In genomic region chr5:179572386-179572785, GRCh38 we compare ENCODE assay signal across 28 cellular contexts.
"Had no signal": no experiment of that assay in that cellular context is flagged by ENCODE, and none has a peak within 500 bp of the region (broad histone marks: within the 10 kb centered on the region; RNA-seq: fewer than 3 reads in every experiment).

No MANE protein-coding gene starts in this region.

- H3K4me3 Mint-ChIP-seq: activated CD4-positive, alpha-beta memory T cell treated with anti-CD3 and anti-CD28 coated beads for 36 hours; activated CD4-positive, alpha-beta T cell treated with anti-CD3 and anti-CD28 coated beads for 36 hours; activated CD4-positive, alpha-beta T cell treated with anti-CD3 and anti-CD28 coated beads, Interleukin-2, amount 10 ng/mL, durations not matched to agents 24 days and 14 days; activated naive CD4-positive, alpha-beta T cell treated with anti-CD3 and anti-CD28 coated beads, Interleukin-2, amount 10 ng/mL, durations not matched to agents 7 days and 5 days; activated naive CD8-positive, alpha-beta T cell treated with anti-CD3 and anti-CD28 coated beads, Interleukin-2, amount 10 ng/mL, durations not matched to agents 7 days and 5 days; brain; central memory CD8-positive, alpha-beta T cell; dendritic cell treated with granulocyte-macrophage colony-stimulating factor and Interleukin-4, amounts not matched to agents 40 ng/mL and 50 ng/mL, for 4 days; effector memory CD8-positive, alpha-beta T cell had no signal

- H3K27me3 Mint-ChIP-seq: activated CD4-positive, alpha-beta memory T cell treated with anti-CD3 and anti-CD28 coated beads for 36 hours; activated CD4-positive, alpha-beta T cell treated with anti-CD3 and anti-CD28 coated beads for 36 hours; activated CD4-positive, alpha-beta T cell treated with anti-CD3 and anti-CD28 coated beads, Interleukin-2, amount 10 ng/mL, durations not matched to agents 24 days and 14 days; activated naive CD4-positive, alpha-beta T cell treated with anti-CD3 and anti-CD28 coated beads, Interleukin-2, amount 10 ng/mL, durations not matched to agents 7 days and 5 days; activated naive CD8-positive, alpha-beta T cell treated with anti-CD3 and anti-CD28 coated beads, Interleukin-2, amount 10 ng/mL, durations not matched to agents 7 days and 5 days; brain; central memory CD8-positive, alpha-beta T cell; dendritic cell treated with granulocyte-macrophage colony-stimulating factor and Interleukin-4, amounts not matched to agents 40 ng/mL and 50 ng/mL, for 4 days; effector memory CD8-positive, alpha-beta T cell had no signal

- H3K4me3 ChIP-seq: ascending aorta, breast epithelium, cardiac muscle cell, coronary artery, dorsolateral prefrontal cortex, esophagus muscularis mucosa, gastrocnemius medialis had no signal

- H3K4me1 Mint-ChIP-seq: activated CD4-positive, alpha-beta T cell treated with anti-CD3 and anti-CD28 coated beads for 36 hours; activated naive CD8-positive, alpha-beta T cell treated with anti-CD3 and anti-CD28 coated beads, Interleukin-2, amount 10 ng/mL, durations not matched to agents 7 days and 5 days; brain; central memory CD8-positive, alpha-beta T cell had no signal

- DNase-seq: activated CD4-positive, alpha-beta memory T cell treated with anti-CD3 and anti-CD28 coated beads for 36 hours; activated CD4-positive, alpha-beta T cell treated with anti-CD3 and anti-CD28 coated beads for 36 hours; activated CD4-positive, alpha-beta T cell treated with anti-CD3 and anti-CD28 coated beads, Interleukin-2, amount 10 ng/mL, durations not matched to agents 24 days and 14 days; activated CD4-positive, CD25-positive, alpha-beta regulatory T cell; activated CD4-positive, CD25-positive, alpha-beta regulatory T cell treated with anti-CD3 and anti-CD28 coated beads, Interleukin-2, amount 50 U/mL, for 72 hours; activated CD8-positive, alpha-beta memory T cell treated with anti-CD3 and anti-CD28 coated beads for 24 hours; activated gamma-delta T cell; activated naive CD4-positive, alpha-beta T cell; activated naive CD4-positive, alpha-beta T cell treated with anti-CD3 and anti-CD28 coated beads, Interleukin-2, amount 10 ng/mL, durations not matched to agents 7 days and 5 days; activated naive CD8-positive, alpha-beta T cell treated with anti-CD3 and anti-CD28 coated beads, Interleukin-2, amount 10 ng/mL, durations not matched to agents 7 days and 5 days; activated T-cell treated with anti-CD3 and anti-CD28 coated beads, Interleukin-2, amount 50 U/mL, for 48 hours; dorsolateral prefrontal cortex; effector memory CD8-positive, alpha-beta T cell; erythroblast; foreskin keratinocyte; gastrocnemius medialis; glutamatergic neuron; T-helper 1 cell; T-helper 2 cell had no signal

- H3K9me3 ChIP-seq: ascending aorta, breast epithelium, esophagus muscularis mucosa, gastrocnemius medialis had no signal

- ATAC-seq: activated CD4-positive, alpha-beta T cell treated with anti-CD3 and anti-CD28 coated beads for 36 hours; activated naive CD4-positive, alpha-beta T cell treated with anti-CD3 and anti-CD28 coated beads, Interleukin-2, amount 50 U/mL, for 72 hours; effector memory CD8-positive, alpha-beta T cell; foreskin keratinocyte; gastrocnemius medialis had no signal

- H3K4me1 ChIP-seq: ascending aorta, breast epithelium, foreskin keratinocyte, gastrocnemius medialis had no signal

- H3K27me3 ChIP-seq: ascending aorta, breast epithelium, cardiac muscle cell, dorsolateral prefrontal cortex, esophagus muscularis mucosa, foreskin keratinocyte, gastrocnemius medialis had no signal

- H3K27ac Mint-ChIP-seq: activated CD4-positive, alpha-beta memory T cell treated with anti-CD3 and anti-CD28 coated beads for 36 hours; activated CD4-positive, alpha-beta T cell treated with anti-CD3 and anti-CD28 coated beads for 36 hours; activated CD4-positive, alpha-beta T cell treated with anti-CD3 and anti-CD28 coated beads, Interleukin-2, amount 10 ng/mL, durations not matched to agents 24 days and 14 days; activated naive CD4-positive, alpha-beta T cell treated with anti-CD3 and anti-CD28 coated beads, Interleukin-2, amount 10 ng/mL, durations not matched to agents 7 days and 5 days; activated naive CD4-positive, alpha-beta T cell treated with anti-CD3 and anti-CD28 coated beads, Interleukin-2, amount 50 U/mL, for 72 hours; activated naive CD8-positive, alpha-beta T cell treated with anti-CD3 and anti-CD28 coated beads, Interleukin-2, amount 10 ng/mL, durations not matched to agents 7 days and 5 days; brain; dendritic cell treated with granulocyte-macrophage colony-stimulating factor and Interleukin-4, amounts not matched to agents 40 ng/mL and 50 ng/mL, for 4 days; effector memory CD8-positive, alpha-beta T cell had no signal

- H3K27ac ChIP-seq: ascending aorta, breast epithelium, cardiac muscle cell, coronary artery, dorsolateral prefrontal cortex, esophagus muscularis mucosa, foreskin keratinocyte, gastrocnemius medialis had no signal

- H3K9me3 Mint-ChIP-seq: activated CD4-positive, alpha-beta memory T cell treated with anti-CD3 and anti-CD28 coated beads for 36 hours; activated CD4-positive, alpha-beta T cell treated with anti-CD3 and anti-CD28 coated beads, Interleukin-2, amount 10 ng/mL, durations not matched to agents 24 days and 14 days; activated naive CD4-positive, alpha-beta T cell treated with anti-CD3 and anti-CD28 coated beads, Interleukin-2, amount 10 ng/mL, durations not matched to agents 7 days and 5 days; activated naive CD4-positive, alpha-beta T cell treated with anti-CD3 and anti-CD28 coated beads, Interleukin-2, amount 50 U/mL, for 72 hours; activated naive CD8-positive, alpha-beta T cell treated with anti-CD3 and anti-CD28 coated beads, Interleukin-2, amount 10 ng/mL, durations not matched to agents 7 days and 5 days; brain; central memory CD8-positive, alpha-beta T cell; dendritic cell treated with granulocyte-macrophage colony-stimulating factor and Interleukin-4, amounts not matched to agents 40 ng/mL and 50 ng/mL, for 4 days; effector memory CD8-positive, alpha-beta T cell had no signal
